ENCODE assay signal across 8 cellular contexts in genomic region chr22:46108564-46109473, GRCh38. TPM values are rescaled to one million over a fixed set of nuclear protein-coding genes. Genes with fewer than 3 reads are reported as not detected.
A peak's percentile ranks its signal among the peaks of the same experiment; 100 is the strongest.
DNase-seq lines count a peak whose midpoint lies in the region; ATAC-seq, FAIRE-seq and TF ChIP-seq lines count a peak whose summit lies in the region.

No MANE protein-coding gene starts in this region.

- POLR2A ChIA-PET in WTC11 (lab: Charles Lee), result no interaction called here

- in situ Hi-C loops in gastrocnemius medialis (cut with MboI; ENCODE audit: low sequenced_read_pairs in 4 of 4), result no loop called here

- H3K4me1 Mint-ChIP-seq in WTC11, result peaks cover 3% of the 10 kb centered on the region; the same call in 1 of the 2 replicates

- no peak for FAIRE-seq in GM12892 (lab: Jason Lieb, UNC)

- CTCF ChIA-PET in WTC11 (lab: Charles Lee), result interaction anchor here (0.5 to 9.2 kb wide), 5 partner anchors 13 to 1580 kb away, joined by 3 to 145 read pairs (median 6); no protein-coding TSS in a partner anchor

- no peaks in the 10 kb centered on the region for H3K27me3 Mint-ChIP-seq in WTC11 (ENCODE audit: low read depth)

- H3K4me3 Mint-ChIP-seq in WTC11, result no peak overlapping the region

- TF ChIP-seq POLR2A in gastrocnemius medialis (IDR thresholded peaks at IDR 0.05) (no peak), GM12892 (IDR thresholded peaks at IDR 0.05; ENCODE audit: low read depth, low read length) (no peak)

- TF ChIP-seq CTCF in WTC11 (IDR thresholded peaks at IDR 0.05) (no peak), gastrocnemius medialis (IDR thresholded peaks at IDR 0.05 in 4 of 5, conservative IDR thresholded peaks at IDR 0.05 in 1 of 5) (no peak)

- H3K36me3 ChIP-seq in gastrocnemius medialis, result peaks cover 0 to 13% of the 10 kb centered on the region in 2 donors

- H3K27me3 ChIP-seq in gastrocnemius medialis, result no peaks in the 10 kb centered on the region

- peak; percentile 48 for ATAC-seq in WTC11
- peak; percentile 38 for ATAC-seq in Right ventricle myocardium superior (ENCODE audit: poor library complexity)
- ATAC-seq in gastrocnemius medialis, result no peak
- no peak for ATAC-seq in GM19324 (IDR thresholded peaks at IDR 0.05; ENCODE audit: low FRiP score, unreplicated experiment)

- H3K9me3 ChIP-seq in gastrocnemius medialis, result no peaks in the 10 kb centered on the region

- no peaks in the 10 kb centered on the region for H3K36me3 Mint-ChIP-seq in WTC11

- DNase-seq in GM03348 (ENCODE audit: low spot score) (peak; percentile 69), WTC11 (ENCODE audit: low spot score) (no peak), Right ventricle myocardium superior (peak; percentile 78), gastrocnemius medialis (peak in 1 of 2 donors; percentile 66), GM12892 (ENCODE audit: insufficient read length) (no peak), A172 (ENCODE audit: low spot score) (no peak)
- DNase-seq in stimulated activated CD4-positive, alpha-beta T cell treated with anti-CD3 and anti-CD28 coated beads, Interleukin-4, amount 100 ng/mL, for 24 hours, result no peak

- intact Hi-C loops in Right ventricle myocardium superior (cut with DNase I) (no loop called here), gastrocnemius medialis (cut with DNase I; ENCODE audit: low total_unique reads) (no loop called here)

- H3K27ac ChIP-seq in gastrocnemius medialis, result peak overlapping the region; percentile 84 to 98 (median 96)

- H3K4me1 ChIP-seq in gastrocnemius medialis, result peaks cover 91 to 95% of the 10 kb centered on the region in 2 donors

- no peak overlapping the region for H3K4me3 ChIP-seq in gastrocnemius medialis

- 0 out of 2 replicates have a peak overlapping the region, but pooled peaks have one; percentile 8 for H3K27ac Mint-ChIP-seq in WTC11

- H3K9me3 Mint-ChIP-seq in WTC11, result no peaks in the 10 kb centered on the region

TF ChIP-seq in WTC11, 78 proteins besides CTCF, POLR2A, EP300 and RAD21:
- TF ChIP-seq ZNF423 (CRISPR knock-in tag; IDR thresholded peaks at IDR 0.05) (no peak), RORB (CRISPR knock-in tag; IDR thresholded peaks at IDR 0.05) (no peak), ELF4 (CRISPR knock-in tag; IDR thresholded peaks at IDR 0.05; ENCODE audit: low read depth) (no peak), FOXJ3 (CRISPR knock-in tag; IDR thresholded peaks at IDR 0.05; ENCODE audit: borderline replicate concordance) (no peak), ZNF317 (CRISPR knock-in tag; IDR thresholded peaks at IDR 0.05; ENCODE audit: borderline replicate concordance, low read depth) (no peak), CREM (CRISPR knock-in tag; IDR thresholded peaks at IDR 0.05) (no peak), ATF2 (CRISPR knock-in tag; IDR thresholded peaks at IDR 0.05; ENCODE audit: borderline replicate concordance, low read depth) (no peak), MLX (CRISPR knock-in tag; IDR thresholded peaks at IDR 0.05) (no peak), SMAD4 (CRISPR knock-in tag; IDR thresholded peaks at IDR 0.05) (no peak), ATF1 (CRISPR knock-in tag; IDR thresholded peaks at IDR 0.05) (no peak), FOXK1 (CRISPR knock-in tag; IDR thresholded peaks at IDR 0.05) (no peak), EMX1 (CRISPR knock-in tag; IDR thresholded peaks at IDR 0.05) (no peak)
- TF ChIP-seq, protein P1, sequence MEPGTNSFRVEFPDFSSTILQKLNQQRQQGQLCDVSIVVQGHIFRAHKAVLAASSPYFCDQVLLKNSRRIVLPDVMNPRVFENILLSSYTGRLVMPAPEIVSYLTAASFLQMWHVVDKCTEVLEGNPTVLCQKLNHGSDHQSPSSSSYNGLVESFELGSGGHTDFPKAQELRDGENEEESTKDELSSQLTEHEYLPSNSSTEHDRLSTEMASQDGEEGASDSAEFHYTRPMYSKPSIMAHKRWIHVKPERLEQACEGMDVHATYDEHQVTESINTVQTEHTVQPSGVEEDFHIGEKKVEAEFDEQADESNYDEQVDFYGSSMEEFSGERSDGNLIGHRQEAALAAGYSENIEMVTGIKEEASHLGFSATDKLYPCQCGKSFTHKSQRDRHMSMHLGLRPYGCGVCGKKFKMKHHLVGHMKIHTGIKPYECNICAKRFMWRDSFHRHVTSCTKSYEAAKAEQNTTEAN (CRISPR knock-in tag; IDR thresholded peaks at IDR 0.05), result no peak
- TF ChIP-seq, protein P2, sequence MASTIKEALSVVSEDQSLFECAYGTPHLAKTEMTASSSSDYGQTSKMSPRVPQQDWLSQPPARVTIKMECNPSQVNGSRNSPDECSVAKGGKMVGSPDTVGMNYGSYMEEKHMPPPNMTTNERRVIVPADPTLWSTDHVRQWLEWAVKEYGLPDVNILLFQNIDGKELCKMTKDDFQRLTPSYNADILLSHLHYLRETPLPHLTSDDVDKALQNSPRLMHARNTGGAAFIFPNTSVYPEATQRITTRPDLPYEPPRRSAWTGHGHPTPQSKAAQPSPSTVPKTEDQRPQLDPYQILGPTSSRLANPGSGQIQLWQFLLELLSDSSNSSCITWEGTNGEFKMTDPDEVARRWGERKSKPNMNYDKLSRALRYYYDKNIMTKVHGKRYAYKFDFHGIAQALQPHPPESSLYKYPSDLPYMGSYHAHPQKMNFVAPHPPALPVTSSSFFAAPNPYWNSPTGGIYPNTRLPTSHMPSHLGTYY (CRISPR knock-in tag; IDR thresholded peaks at IDR 0.05), result no peak

RNA-seq across cellular contexts. Expression of gene PPARA, which starts 41.5 kb away (rescaled TPM):
- total RNA-seq in WTC11 (2021) (8.5 to 10.1 TPM (median 9.3 TPM) in 3 replicates), Right ventricle myocardium superior (66.1 TPM), gastrocnemius medialis (10 to 100 TPM; 29.6 to 74.8 (median 57.9) TPM)
- 6.2 TPM for polyA plus RNA-seq in GM12892 (2012; ENCODE audit: missing spikeins)
- 3.4 and 5.3 TPM in 2 replicates for total RNA-seq in A172 (2014; rRNA removed; shearing (Covaris generic))

Comparison
In these comparisons a context has a peak if more than half of its experiments do, and no peak if none do; other contexts are left out.
1. DNase-seq: peak in GM03348 (single experiment) and Right ventricle myocardium superior (single experiment); none in WTC11 (single experiment), GM12892 (single experiment), stimulated activated CD4-positive, alpha-beta T cell treated with anti-CD3 and anti-CD28 coated beads, Interleukin-4, amount 100 ng/mL, for 24 hours (single experiment) and A172 (single experiment).
2. ATAC-seq: peak in WTC11 (single experiment) and Right ventricle myocardium superior (single experiment); none in gastrocnemius medialis (0 of 2) and GM19324 (single experiment).